In genomic region chr11:62770778-62771143, GRCh38 we compare ENCODE assay signal across 8 cellular contexts. TPM values are rescaled to one million over a fixed set of nuclear protein-coding genes. Genes with fewer than 3 reads are reported as not detected.
DNase-seq lines count a peak whose midpoint lies in the region; ATAC-seq, FAIRE-seq and TF ChIP-seq lines count a peak whose summit lies in the region.

No MANE protein-coding gene starts in this region.

- FAIRE-seq in urothelium cell line (lab: Jason Lieb, UNC), result no peak

- DNase-seq in SJCRH30, result no peak
- DNase-seq in ecto neural progenitor cell (ENCODE audit: low spot score), result peak; percentile 61
- DNase-seq in urothelium cell line (ENCODE audit: low spot score), result peak; percentile 33
- DNase-seq in stimulated activated CD4-positive, alpha-beta T cell treated with anti-CD3 and anti-CD28 coated beads, Interleukin-1b, Interleukin-23, amount 100 ng/mL, for 48 hours, result no peak
- DNase-seq in H4 (ENCODE audit: low spot score), result no peak

- H3K27me3 ChIP-seq in SJCRH30 (no peaks in the 10 kb centered on the region), mononuclear cell (ENCODE audit: insufficient read depth, low read length) (no peaks in the 10 kb centered on the region)

- ATAC-seq in GM21723 (IDR thresholded peaks at IDR 0.05; ENCODE audit: unreplicated experiment), result peak; percentile 3

- H3K9me3 ChIP-seq in SJCRH30 (replicated peaks) (no peaks in the 10 kb centered on the region), mononuclear cell (ENCODE audit: low read depth, low read length) (no peaks in the 10 kb centered on the region)

- H3K27ac ChIP-seq in C4-2B (peak overlapping the region; percentile 79), SJCRH30 (peak overlapping the region; percentile 85)

- H3K4me3 ChIP-seq in SJCRH30 (peak overlapping the region; percentile 75), mononuclear cell (ENCODE audit: low read length) (peak overlapping the region; percentile 66)

- no peak for TF ChIP-seq CTCF in C4-2B (conservative IDR thresholded peaks at IDR 0.05)

- H3K4me1 ChIP-seq in SJCRH30 (no peaks in the 10 kb centered on the region), mononuclear cell (ENCODE audit: insufficient read depth, low read length) (peaks cover 32% of the 10 kb centered on the region)

- peaks cover under 1% of the 10 kb centered on the region; the same call in 1 of the 2 replicates for H3K36me3 ChIP-seq in SJCRH30

RNA-seq across cellular contexts. Expression of gene TAF6L, which starts 0.4 kb away (rescaled TPM):
- total RNA-seq in SJCRH30 (2014; rRNA removed; shearing (Covaris generic)), result 17.3 and 22.2 TPM in 2 replicates
- 7.3 TPM for total RNA-seq in mononuclear cell
- 15.0 and 19.1 TPM in 2 replicates for total RNA-seq in H4 (2014; rRNA removed; shearing (Covaris generic))

RNA-seq across cellular contexts. Expression of gene POLR2G, which starts 9.4 kb away (rescaled TPM):
- 74.1 and 88.0 TPM in 2 replicates for total RNA-seq in SJCRH30 (2014; rRNA removed; shearing (Covaris generic))
- 32.0 TPM for total RNA-seq in mononuclear cell
- total RNA-seq in H4 (2014; rRNA removed; shearing (Covaris generic)), result 140 and 182 TPM in 2 replicates

RNA-seq across cellular contexts. Expression of gene TMEM179B, which starts 16.4 kb away (rescaled TPM):
- total RNA-seq in SJCRH30 (2014; rRNA removed; shearing (Covaris generic)), result 27.6 and 31.9 TPM in 2 replicates
- total RNA-seq in mononuclear cell, result 25.8 TPM
- total RNA-seq in H4 (2014; rRNA removed; shearing (Covaris generic)), result 77.5 and 85.5 TPM in 2 replicates

RNA-seq across cellular contexts. Expression of gene ZBTB3, which starts 16.8 kb away (rescaled TPM):
- total RNA-seq in SJCRH30 (2014; rRNA removed; shearing (Covaris generic)), result 5.2 and 7.6 TPM in 2 replicates
- total RNA-seq in mononuclear cell, result 5.7 TPM
- 6.9 and 7.5 TPM in 2 replicates for total RNA-seq in H4 (2014; rRNA removed; shearing (Covaris generic))

RNA-seq across cellular contexts. Expression of gene TMEM223, which starts 21.0 kb away (rescaled TPM):
- total RNA-seq in SJCRH30 (2014; rRNA removed; shearing (Covaris generic)), result 13.3 and 18.3 TPM in 2 replicates
- 8.5 TPM for total RNA-seq in mononuclear cell
- total RNA-seq in H4 (2014; rRNA removed; shearing (Covaris generic)), result 43.1 and 62.4 TPM in 2 replicates

Comparison
In these comparisons a context has a peak if more than half of its experiments do, and no peak if none do; other contexts are left out.
1. DNase-seq: peak in ecto neural progenitor cell (single experiment) and urothelium cell line (single experiment); none in SJCRH30 (0 of 2), stimulated activated CD4-positive, alpha-beta T cell treated with anti-CD3 and anti-CD28 coated beads, Interleukin-1b, Interleukin-23, amount 100 ng/mL, for 48 hours (single experiment) and H4 (single experiment).